In the genomic region with DNA sequence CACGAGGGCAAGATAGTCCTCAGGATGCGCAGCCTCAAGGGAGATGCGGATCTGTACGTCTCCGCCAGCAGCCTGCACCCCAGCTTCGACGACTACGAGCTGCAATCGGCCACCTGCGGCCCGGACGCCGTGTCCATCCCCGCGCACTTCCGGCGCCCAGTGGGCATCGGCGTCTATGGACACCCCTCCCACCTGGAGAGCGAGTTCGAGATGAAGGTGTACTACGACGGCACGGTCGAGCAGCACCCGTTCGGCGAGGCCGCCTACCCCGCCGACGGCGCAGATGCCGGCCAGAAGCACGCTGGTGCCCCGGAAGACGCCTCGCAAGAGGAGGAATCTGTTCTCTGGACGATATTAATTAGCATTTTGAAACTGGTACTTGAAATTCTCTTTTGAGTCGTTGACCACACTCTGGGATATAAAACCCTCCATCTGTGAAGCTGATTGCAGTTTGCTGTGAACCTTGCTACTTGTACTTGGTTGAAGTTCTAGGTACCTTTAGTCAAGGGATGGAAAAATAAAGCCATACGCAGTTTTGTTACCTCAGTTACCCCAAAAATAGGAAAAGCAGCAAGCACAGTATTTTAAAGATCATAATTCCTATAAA, we compare ENCODE assay signal across 1 cellular context.
TF ChIP-seq lines count a peak whose summit lies in the region.

No MANE protein-coding gene starts in this region.

TF ChIP-seq in HepG2, 621 proteins besides CTCF, POLR2A, EP300 and RAD21 (continued from another document and continues in another):
- TF ChIP-seq, protein P1, sequence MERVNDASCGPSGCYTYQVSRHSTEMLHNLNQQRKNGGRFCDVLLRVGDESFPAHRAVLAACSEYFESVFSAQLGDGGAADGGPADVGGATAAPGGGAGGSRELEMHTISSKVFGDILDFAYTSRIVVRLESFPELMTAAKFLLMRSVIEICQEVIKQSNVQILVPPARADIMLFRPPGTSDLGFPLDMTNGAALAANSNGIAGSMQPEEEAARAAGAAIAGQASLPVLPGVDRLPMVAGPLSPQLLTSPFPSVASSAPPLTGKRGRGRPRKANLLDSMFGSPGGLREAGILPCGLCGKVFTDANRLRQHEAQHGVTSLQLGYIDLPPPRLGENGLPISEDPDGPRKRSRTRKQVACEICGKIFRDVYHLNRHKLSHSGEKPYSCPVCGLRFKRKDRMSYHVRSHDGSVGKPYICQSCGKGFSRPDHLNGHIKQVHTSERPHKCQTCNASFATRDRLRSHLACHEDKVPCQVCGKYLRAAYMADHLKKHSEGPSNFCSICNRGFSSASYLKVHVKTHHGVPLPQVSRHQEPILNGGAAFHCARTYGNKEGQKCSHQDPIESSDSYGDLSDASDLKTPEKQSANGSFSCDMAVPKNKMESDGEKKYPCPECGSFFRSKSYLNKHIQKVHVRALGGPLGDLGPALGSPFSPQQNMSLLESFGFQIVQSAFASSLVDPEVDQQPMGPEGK (CRISPR knock-in tag; IDR thresholded peaks at IDR 0.05) = peak; percentile 77
- TF ChIP-seq ELF3 (CRISPR knock-in tag; IDR thresholded peaks at IDR 0.05) = peak; percentile 48
- TF ChIP-seq AGO2 (optimal IDR thresholded peaks at IDR 0.05; ENCODE audit: low read depth, low read length) = peak; percentile 99
- TF ChIP-seq CEBPB (IDR thresholded peaks at IDR 0.05; ENCODE audit: borderline replicate concordance, low read depth, low read length) = no peak
- 0 out of 2 replicates have a peak, but pooled peaks have one; percentile 0 for TF ChIP-seq ONECUT2 (CRISPR knock-in tag; IDR thresholded peaks at IDR 0.05)
- no peak for TF ChIP-seq ZNF530 (CRISPR knock-in tag; IDR thresholded peaks at IDR 0.05; ENCODE audit: low read depth)
- peak; percentile 86 for TF ChIP-seq GABPB1 (CRISPR knock-in tag; IDR thresholded peaks at IDR 0.05)
- TF ChIP-seq ARHGAP35 (CRISPR knock-in tag; IDR thresholded peaks at IDR 0.05; ENCODE audit: borderline replicate concordance) = peak; percentile 69
- TF ChIP-seq NONO (IDR thresholded peaks at IDR 0.05) = no peak
- TF ChIP-seq NONO (CRISPR knock-in tag; conservative IDR thresholded peaks at IDR 0.05) = no peak
- TF ChIP-seq KDM4B (CRISPR knock-in tag; IDR thresholded peaks at IDR 0.05) = peak; percentile 73; the same call in 1 of the 2 replicates
- no peak for TF ChIP-seq NFYC (CRISPR knock-in tag; IDR thresholded peaks at IDR 0.05)
- TF ChIP-seq ZFP1 (CRISPR knock-in tag; IDR thresholded peaks at IDR 0.05) = no peak
- no peak for TF ChIP-seq TRIM24 (CRISPR knock-in tag; IDR thresholded peaks at IDR 0.05)
- peak; percentile 43; the same call in 1 of the 2 replicates for TF ChIP-seq FOSL2 (CRISPR knock-in tag; IDR thresholded peaks at IDR 0.05)
- TF ChIP-seq FOSL1 (CRISPR knock-in tag; IDR thresholded peaks at IDR 0.05; ENCODE audit: borderline replicate concordance) = no peak
- TF ChIP-seq, protein P2, sequence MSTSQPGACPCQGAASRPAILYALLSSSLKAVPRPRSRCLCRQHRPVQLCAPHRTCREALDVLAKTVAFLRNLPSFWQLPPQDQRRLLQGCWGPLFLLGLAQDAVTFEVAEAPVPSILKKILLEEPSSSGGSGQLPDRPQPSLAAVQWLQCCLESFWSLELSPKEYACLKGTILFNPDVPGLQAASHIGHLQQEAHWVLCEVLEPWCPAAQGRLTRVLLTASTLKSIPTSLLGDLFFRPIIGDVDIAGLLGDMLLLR (CRISPR knock-in tag; IDR thresholded peaks at IDR 0.05) = peak; percentile 84; the same call in 1 of the 2 replicates
- no peak for TF ChIP-seq ZNF354B (CRISPR knock-in tag; IDR thresholded peaks at IDR 0.05)
- TF ChIP-seq MAFF (IDR thresholded peaks at IDR 0.05; ENCODE audit: low read depth, low read length) = no peak
- 0 out of 2 replicates have a peak, but pooled peaks have one; percentile 1 for TF ChIP-seq NFKB2 (CRISPR knock-in tag; IDR thresholded peaks at IDR 0.05; ENCODE audit: borderline replicate concordance)
- TF ChIP-seq BORCS8-MEF2B (CRISPR knock-in tag; IDR thresholded peaks at IDR 0.05) = peak; percentile 73
- TF ChIP-seq, protein P3, sequence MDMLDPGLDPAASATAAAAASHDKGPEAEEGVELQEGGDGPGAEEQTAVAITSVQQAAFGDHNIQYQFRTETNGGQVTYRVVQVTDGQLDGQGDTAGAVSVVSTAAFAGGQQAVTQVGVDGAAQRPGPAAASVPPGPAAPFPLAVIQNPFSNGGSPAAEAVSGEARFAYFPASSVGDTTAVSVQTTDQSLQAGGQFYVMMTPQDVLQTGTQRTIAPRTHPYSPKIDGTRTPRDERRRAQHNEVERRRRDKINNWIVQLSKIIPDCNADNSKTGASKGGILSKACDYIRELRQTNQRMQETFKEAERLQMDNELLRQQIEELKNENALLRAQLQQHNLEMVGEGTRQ (IDR thresholded peaks at IDR 0.05; ENCODE audit: low read depth, low read length) = 0 out of 2 replicates have a peak, but pooled peaks have one; percentile 10
- TF ChIP-seq, protein P3 (CRISPR knock-in tag; IDR thresholded peaks at IDR 0.05; ENCODE audit: borderline replicate concordance) = 0 out of 2 replicates have a peak, but pooled peaks have one; percentile 20
- no peak for TF ChIP-seq ZNF234 (CRISPR knock-in tag; conservative IDR thresholded peaks at IDR 0.05)
- no peak for TF ChIP-seq HOXA3 (CRISPR knock-in tag; IDR thresholded peaks at IDR 0.05)
- no peak; the same call in 1 of the 2 replicates for TF ChIP-seq ZSCAN9 (CRISPR knock-in tag; IDR thresholded peaks at IDR 0.05; ENCODE audit: borderline replicate concordance)
- TF ChIP-seq ZNF44 (CRISPR knock-in tag; IDR thresholded peaks at IDR 0.05) = no peak
- no peak for TF ChIP-seq ZNF460 (CRISPR knock-in tag; IDR thresholded peaks at IDR 0.05; ENCODE audit: borderline replicate concordance)
- TF ChIP-seq SUZ12 (IDR thresholded peaks at IDR 0.05; ENCODE audit: low read depth, low read length) = no peak
- TF ChIP-seq ZNF556 (CRISPR knock-in tag; IDR thresholded peaks at IDR 0.05; ENCODE audit: borderline replicate concordance) = no peak
- 0 out of 2 replicates have a peak, but pooled peaks have one; percentile 87 for TF ChIP-seq ZFP41 (CRISPR knock-in tag; IDR thresholded peaks at IDR 0.05; ENCODE audit: borderline replicate concordance)
- no peak for TF ChIP-seq MXI1 (IDR thresholded peaks at IDR 0.05; ENCODE audit: borderline replicate concordance, low read depth, low read length)
- TF ChIP-seq, protein P4, sequence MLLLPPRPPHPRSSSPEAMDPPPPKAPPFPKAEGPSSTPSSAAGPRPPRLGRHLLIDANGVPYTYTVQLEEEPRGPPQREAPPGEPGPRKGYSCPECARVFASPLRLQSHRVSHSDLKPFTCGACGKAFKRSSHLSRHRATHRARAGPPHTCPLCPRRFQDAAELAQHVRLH (CRISPR knock-in tag; IDR thresholded peaks at IDR 0.05; ENCODE audit: borderline replicate concordance, low read depth) = no peak
- TF ChIP-seq BCL6 (CRISPR knock-in tag; IDR thresholded peaks at IDR 0.05) = peak; percentile 44; the same call in 1 of the 2 replicates
- no peak for TF ChIP-seq CENPT (CRISPR knock-in tag; IDR thresholded peaks at IDR 0.05; ENCODE audit: low read depth)
- TF ChIP-seq PCBP1 (IDR thresholded peaks at IDR 0.05; ENCODE audit: borderline replicate concordance, low read depth, low read length) = no peak
- TF ChIP-seq ZNF724P (CRISPR knock-in tag; IDR thresholded peaks at IDR 0.05; ENCODE audit: borderline replicate concordance) = no peak
- TF ChIP-seq, protein P5, sequence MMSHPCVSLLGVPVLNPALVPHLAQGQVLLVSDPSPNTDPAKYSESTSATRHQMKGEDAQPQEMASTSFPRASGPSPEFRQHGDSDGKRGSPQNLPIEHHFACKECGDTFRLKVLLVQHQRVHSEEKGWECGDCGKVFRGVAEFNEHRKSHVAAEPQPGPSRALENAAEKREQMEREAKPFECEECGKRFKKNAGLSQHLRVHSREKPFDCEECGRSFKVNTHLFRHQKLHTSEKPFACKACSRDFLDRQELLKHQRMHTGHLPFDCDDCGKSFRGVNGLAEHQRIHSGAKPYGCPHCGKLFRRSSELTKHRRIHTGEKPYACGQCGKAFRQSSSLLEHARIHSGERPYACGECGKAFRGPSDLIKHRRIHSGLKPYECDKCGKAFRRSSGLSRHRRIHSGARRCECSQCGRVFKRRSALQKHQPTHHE (CRISPR knock-in tag; IDR thresholded peaks at IDR 0.05; ENCODE audit: borderline replicate concordance) = no peak
- peak; percentile 69 for TF ChIP-seq ZNF883 (CRISPR knock-in tag; IDR thresholded peaks at IDR 0.05; ENCODE audit: not compliant biosample characterization)
- TF ChIP-seq SMYD3 (CRISPR knock-in tag; IDR thresholded peaks at IDR 0.05) = peak; percentile 84; the same call in 1 of the 2 replicates
- TF ChIP-seq SNRNP70 (IDR thresholded peaks at IDR 0.05; ENCODE audit: low read depth, low read length) = no peak
- TF ChIP-seq, protein P6, sequence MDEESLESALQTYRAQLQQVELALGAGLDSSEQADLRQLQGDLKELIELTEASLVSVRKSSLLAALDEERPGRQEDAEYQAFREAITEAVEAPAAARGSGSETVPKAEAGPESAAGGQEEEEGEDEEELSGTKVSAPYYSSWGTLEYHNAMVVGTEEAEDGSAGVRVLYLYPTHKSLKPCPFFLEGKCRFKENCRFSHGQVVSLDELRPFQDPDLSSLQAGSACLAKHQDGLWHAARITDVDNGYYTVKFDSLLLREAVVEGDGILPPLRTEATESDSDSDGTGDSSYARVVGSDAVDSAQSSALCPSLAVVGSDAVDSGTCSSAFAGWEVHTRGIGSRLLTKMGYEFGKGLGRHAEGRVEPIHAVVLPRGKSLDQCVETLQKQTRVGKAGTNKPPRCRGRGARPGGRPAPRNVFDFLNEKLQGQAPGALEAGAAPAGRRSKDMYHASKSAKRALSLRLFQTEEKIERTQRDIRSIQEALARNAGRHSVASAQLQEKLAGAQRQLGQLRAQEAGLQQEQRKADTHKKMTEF (CRISPR knock-in tag; IDR thresholded peaks at IDR 0.05) = no peak
- TF ChIP-seq, protein P7, sequence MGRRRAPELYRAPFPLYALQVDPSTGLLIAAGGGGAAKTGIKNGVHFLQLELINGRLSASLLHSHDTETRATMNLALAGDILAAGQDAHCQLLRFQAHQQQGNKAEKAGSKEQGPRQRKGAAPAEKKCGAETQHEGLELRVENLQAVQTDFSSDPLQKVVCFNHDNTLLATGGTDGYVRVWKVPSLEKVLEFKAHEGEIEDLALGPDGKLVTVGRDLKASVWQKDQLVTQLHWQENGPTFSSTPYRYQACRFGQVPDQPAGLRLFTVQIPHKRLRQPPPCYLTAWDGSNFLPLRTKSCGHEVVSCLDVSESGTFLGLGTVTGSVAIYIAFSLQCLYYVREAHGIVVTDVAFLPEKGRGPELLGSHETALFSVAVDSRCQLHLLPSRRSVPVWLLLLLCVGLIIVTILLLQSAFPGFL (CRISPR knock-in tag; IDR thresholded peaks at IDR 0.05) = no peak
- TF ChIP-seq, protein P8, sequence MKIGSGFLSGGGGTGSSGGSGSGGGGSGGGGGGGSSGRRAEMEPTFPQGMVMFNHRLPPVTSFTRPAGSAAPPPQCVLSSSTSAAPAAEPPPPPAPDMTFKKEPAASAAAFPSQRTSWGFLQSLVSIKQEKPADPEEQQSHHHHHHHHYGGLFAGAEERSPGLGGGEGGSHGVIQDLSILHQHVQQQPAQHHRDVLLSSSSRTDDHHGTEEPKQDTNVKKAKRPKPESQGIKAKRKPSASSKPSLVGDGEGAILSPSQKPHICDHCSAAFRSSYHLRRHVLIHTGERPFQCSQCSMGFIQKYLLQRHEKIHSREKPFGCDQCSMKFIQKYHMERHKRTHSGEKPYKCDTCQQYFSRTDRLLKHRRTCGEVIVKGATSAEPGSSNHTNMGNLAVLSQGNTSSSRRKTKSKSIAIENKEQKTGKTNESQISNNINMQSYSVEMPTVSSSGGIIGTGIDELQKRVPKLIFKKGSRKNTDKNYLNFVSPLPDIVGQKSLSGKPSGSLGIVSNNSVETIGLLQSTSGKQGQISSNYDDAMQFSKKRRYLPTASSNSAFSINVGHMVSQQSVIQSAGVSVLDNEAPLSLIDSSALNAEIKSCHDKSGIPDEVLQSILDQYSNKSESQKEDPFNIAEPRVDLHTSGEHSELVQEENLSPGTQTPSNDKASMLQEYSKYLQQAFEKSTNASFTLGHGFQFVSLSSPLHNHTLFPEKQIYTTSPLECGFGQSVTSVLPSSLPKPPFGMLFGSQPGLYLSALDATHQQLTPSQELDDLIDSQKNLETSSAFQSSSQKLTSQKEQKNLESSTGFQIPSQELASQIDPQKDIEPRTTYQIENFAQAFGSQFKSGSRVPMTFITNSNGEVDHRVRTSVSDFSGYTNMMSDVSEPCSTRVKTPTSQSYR (CRISPR knock-in tag; IDR thresholded peaks at IDR 0.05; ENCODE audit: borderline replicate concordance) = peak; percentile 17; the same call in 1 of the 2 replicates
- TF ChIP-seq RARG (CRISPR knock-in tag; IDR thresholded peaks at IDR 0.05; ENCODE audit: low read depth) = no peak
- no peak for TF ChIP-seq ELF4 (CRISPR knock-in tag; IDR thresholded peaks at IDR 0.05; ENCODE audit: borderline replicate concordance)
- TF ChIP-seq ZNF816 (CRISPR knock-in tag; IDR thresholded peaks at IDR 0.05; ENCODE audit: borderline replicate concordance) = no peak
- TF ChIP-seq, protein P9, sequence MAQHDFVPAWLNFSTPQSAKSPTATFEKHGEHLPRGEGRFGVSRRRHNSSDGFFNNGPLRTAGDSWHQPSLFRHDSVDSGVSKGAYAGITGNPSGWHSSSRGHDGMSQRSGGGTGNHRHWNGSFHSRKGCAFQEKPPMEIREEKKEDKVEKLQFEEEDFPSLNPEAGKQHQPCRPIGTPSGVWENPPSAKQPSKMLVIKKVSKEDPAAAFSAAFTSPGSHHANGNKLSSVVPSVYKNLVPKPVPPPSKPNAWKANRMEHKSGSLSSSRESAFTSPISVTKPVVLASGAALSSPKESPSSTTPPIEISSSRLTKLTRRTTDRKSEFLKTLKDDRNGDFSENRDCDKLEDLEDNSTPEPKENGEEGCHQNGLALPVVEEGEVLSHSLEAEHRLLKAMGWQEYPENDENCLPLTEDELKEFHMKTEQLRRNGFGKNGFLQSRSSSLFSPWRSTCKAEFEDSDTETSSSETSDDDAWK (CRISPR knock-in tag; IDR thresholded peaks at IDR 0.05) = no peak
- TF ChIP-seq HNRNPL (IDR thresholded peaks at IDR 0.05; ENCODE audit: low read depth, low read length) = no peak
- TF ChIP-seq, protein P10, sequence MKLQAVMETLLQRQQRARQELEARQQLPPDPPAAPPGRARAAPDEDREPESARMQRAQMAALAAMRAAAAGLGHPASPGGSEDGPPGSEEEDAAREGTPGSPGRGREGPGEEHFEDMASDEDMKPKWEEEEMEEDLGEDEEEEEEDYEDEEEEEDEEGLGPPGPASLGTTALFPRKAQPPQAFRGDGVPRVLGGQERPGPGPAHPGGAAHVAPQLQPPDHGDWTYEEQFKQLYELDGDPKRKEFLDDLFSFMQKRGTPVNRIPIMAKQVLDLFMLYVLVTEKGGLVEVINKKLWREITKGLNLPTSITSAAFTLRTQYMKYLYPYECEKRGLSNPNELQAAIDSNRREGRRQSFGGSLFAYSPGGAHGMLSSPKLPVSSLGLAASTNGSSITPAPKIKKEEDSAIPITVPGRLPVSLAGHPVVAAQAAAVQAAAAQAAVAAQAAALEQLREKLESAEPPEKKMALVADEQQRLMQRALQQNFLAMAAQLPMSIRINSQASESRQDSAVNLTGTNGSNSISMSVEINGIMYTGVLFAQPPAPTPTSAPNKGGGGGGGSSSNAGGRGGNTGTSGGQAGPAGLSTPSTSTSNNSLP (IDR thresholded peaks at IDR 0.05; ENCODE audit: low read depth, low read length) = no peak
- TF ChIP-seq ZNF17 (CRISPR knock-in tag; IDR thresholded peaks at IDR 0.05) = no peak
- TF ChIP-seq KAT8 (CRISPR knock-in tag; IDR thresholded peaks at IDR 0.05) = no peak
